10 cellular contexts compared by ENCODE assay signal in the genomic region with DNA sequence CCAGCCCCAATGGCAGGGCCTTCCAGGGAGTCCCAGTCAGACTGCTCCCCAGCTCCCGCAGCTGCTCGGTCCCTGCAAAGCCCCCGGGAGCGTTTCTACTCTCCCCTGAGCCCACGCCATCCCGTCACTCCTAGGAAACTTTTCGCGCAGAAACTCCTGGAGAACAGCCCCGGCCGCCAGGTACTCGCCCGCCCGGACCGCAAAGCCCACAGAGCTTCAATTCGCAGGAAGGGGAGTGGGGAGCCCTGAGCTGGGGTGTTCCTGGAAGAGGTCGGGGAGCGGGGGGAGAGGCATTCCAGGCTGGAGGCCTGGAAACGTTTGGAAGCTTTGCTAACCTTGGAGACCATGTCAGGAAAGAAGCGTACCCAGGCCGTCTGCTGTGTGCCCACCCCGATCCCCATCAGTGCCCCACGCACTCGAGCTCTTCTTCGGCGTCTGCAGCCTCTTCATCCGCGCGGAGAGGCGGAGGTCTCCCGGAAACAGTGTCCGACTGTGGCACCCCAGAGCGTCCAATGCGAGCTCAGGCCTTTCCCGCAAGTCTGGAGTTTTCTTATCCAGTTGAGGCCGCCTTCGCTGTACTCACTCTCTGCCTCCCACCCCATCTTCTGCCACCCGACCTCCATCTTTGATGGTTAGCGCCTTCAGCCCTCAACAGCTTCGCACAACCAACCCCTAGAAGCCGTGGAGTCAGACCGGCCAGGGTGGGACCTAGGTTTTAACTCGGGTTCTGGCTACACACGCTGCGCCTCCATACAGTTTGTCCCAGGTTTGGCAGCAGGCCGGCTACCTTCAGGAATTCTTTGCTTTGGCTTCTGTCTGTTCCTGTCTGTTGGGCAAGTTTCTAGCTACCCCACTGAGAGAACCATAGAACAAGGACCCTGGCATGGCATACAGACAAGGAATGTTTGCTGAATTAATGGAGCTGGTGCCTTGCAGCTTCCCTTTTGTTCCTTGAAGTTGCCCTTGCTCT. TPM values are rescaled to one million over a fixed set of nuclear protein-coding genes. Genes with fewer than 3 reads are reported as not detected.
DNase-seq lines count a peak whose midpoint lies in the region; ATAC-seq, FAIRE-seq and TF ChIP-seq lines count a peak whose summit lies in the region.
"Had no signal": no experiment of that assay in that cellular context is flagged by ENCODE, and none has a peak within 500 bp of the region (broad histone marks: within the 10 kb centered on the region; RNA-seq: fewer than 3 reads in every experiment).

No MANE protein-coding gene starts in this region.

- peak; percentile 0; the same call in 1 of the 3 replicates for ATAC-seq in HepG2
- ATAC-seq in GM18907 (IDR thresholded peaks at IDR 0.05; ENCODE audit: unreplicated experiment): no peak

- TF ChIP-seq EP300 in HepG2 (IDR thresholded peaks at IDR 0.05; ENCODE audit: low read depth in 2 of 2, low read length in 2 of 2) (no peak), HepG2 (CRISPR knock-in tag; IDR thresholded peaks at IDR 0.05; ENCODE audit: borderline replicate concordance) (no peak)

- no peaks in the 10 kb centered on the region for H4K20me1 ChIP-seq in HepG2 (ENCODE audit: insufficient read depth, low read length)

- H3K27me3 ChIP-seq in HepG2 (ENCODE audit: control insufficient read depth in 1 of 2, insufficient read depth in 2 of 2, low read length in 2 of 2) (no peaks in the 10 kb centered on the region; a peak in 1 of 5 replicates), stomach smooth muscle (ENCODE audit: control insufficient read depth in 1 of 2, insufficient read depth in 2 of 2, low read length in 2 of 2) (peaks cover 51 to 61% of the 10 kb centered on the region in 2 donors), A673 (replicated peaks; ENCODE audit: insufficient read depth, low read depth, low read length, poor library complexity) (peaks cover 17% of the 10 kb centered on the region)

- no peaks in the 10 kb centered on the region; a peak in 3 of 5 replicates for H3K36me3 ChIP-seq in HepG2 (replicated peaks in 1 of 2; ENCODE audit: control insufficient read depth in 1 of 2, insufficient read depth in 2 of 2, low read length in 2 of 2)
- H3K36me3 ChIP-seq in stomach smooth muscle (ENCODE audit: control insufficient read depth in 2 of 2, insufficient read depth in 2 of 2, low read length in 2 of 2): peaks cover 9 to 10% of the 10 kb centered on the region in 2 donors
- peaks cover 14% of the 10 kb centered on the region for H3K36me3 ChIP-seq in A673 (ENCODE audit: insufficient read depth, low read length, poor library complexity, severe bottlenecking)

- in situ Hi-C loops in astrocyte of the cerebellum (cut with HindIII; ENCODE audit: low sequenced_read_pairs) (no loop called here), HepG2 (cut with HindIII; ENCODE audit: extremely low pct_ligation_motif_present, low pct_unique_long_range_greater_than_20kb) (no loop called here)

- POLR2A ChIA-PET in HepG2 (lab: Yijun Ruan, JAX) (interaction anchor here (1.1 to 16.5 kb wide), 18 partner anchors 9 to 325 kb away, joined by 3 to 795 read pairs (median 14); partner anchors contain the start of genes AUP1, CCDC142, DQX1 and HTRA2), A673 (lab: Charles Lee; ENCODE audit: low non-redundant PET) (no interaction called here)

- no peak overlapping the region for H2AFZ ChIP-seq in HepG2 (ENCODE audit: low read length)

- intact Hi-C loops in HepG2 (cut with micrococcal nuclease; ENCODE audit: unreplicated experiment) (no loop called here), A673 (cut with micrococcal nuclease; ENCODE audit: unreplicated experiment) (no loop called here)

- CTCF ChIA-PET in HepG2 (lab: Yijun Ruan, JAX; ENCODE audit: low intra/inter-chr PET ratio, low total read pairs) (interaction anchor here (2.9 kb wide), 1 partner anchor 20 kb away, joined by 20 read pairs; the partner anchor contains the start of genes CCDC142 and TTC31), A673 (lab: Charles Lee) (no interaction called here)

- peaks cover 51% of the 10 kb centered on the region for H3K79me2 ChIP-seq in HepG2 (ENCODE audit: insufficient read depth, low read length)

- peak overlapping the region; percentile 36 for H3K4me3 ChIP-seq in astrocyte of the cerebellum (ENCODE audit: low read depth, low read length)
- peak overlapping the region; percentile 67 to 86 (median 82) for H3K4me3 ChIP-seq in HepG2 (replicated peaks in 1 of 3; ENCODE audit: insufficient read depth in 1 of 3, low read depth in 2 of 3, low read length in 3 of 3)
- H3K4me3 ChIP-seq in stomach smooth muscle (ENCODE audit: low read length in 2 of 2): peak overlapping the region; percentile 48 to 70
- H3K4me3 ChIP-seq in A673 (ENCODE audit: low read depth, low read length, poor library complexity, severe bottlenecking): no peak overlapping the region
- H3K4me3 ChIP-seq: SK-N-MC had no signal

- FAIRE-seq in HepG2 (lab: Jason Lieb, UNC): no peak
- FAIRE-seq: A204.1 had no signal

- peaks cover 66% of the 10 kb centered on the region for H3K4me1 ChIP-seq in HepG2 (ENCODE audit: insufficient read depth, low read length)
- peaks cover 54% of the 10 kb centered on the region for H3K4me1 ChIP-seq in stomach smooth muscle (ENCODE audit: control insufficient read depth, insufficient read depth, low read length)
- peaks cover 13% of the 10 kb centered on the region for H3K4me1 ChIP-seq in A673 (ENCODE audit: insufficient read depth, low read length, poor library complexity, severe bottlenecking)

- WGBS in HepG2 (ENCODE audit: low lambda C conversion rate): 43% methylated on average over 34 of the region's 45 CpGs

- peak in 1 of 2 experiments; percentile 43; a peak in 1 of 4 replicates for TF ChIP-seq POLR2A in HepG2 (IDR thresholded peaks at IDR 0.05; ENCODE audit: insufficient read depth in 1 of 2, low read depth in 2 of 2, low read length in 2 of 2)

- TF ChIP-seq CTCF in astrocyte of the cerebellum (IDR thresholded peaks at IDR 0.05; ENCODE audit: low read depth, low read length, missing control alignments) (no peak), HepG2 (CRISPR knock-in tag; IDR thresholded peaks at IDR 0.05) (no peak), A673 (conservative IDR thresholded peaks at IDR 0.05; ENCODE audit: low read depth, low read length) (no peak)

- BruUV-seq in HepG2 (replicated peaks; lab: Mats Ljungman, UMichigan): no TSS peak
- BruUV-seq in A673 (replicated peaks; lab: Mats Ljungman, UMichigan): no TSS peak

- H3K27ac ChIP-seq in HepG2 (ENCODE audit: extremely low read length, insufficient read depth, low read length) (peak overlapping the region; percentile 89), stomach smooth muscle (ENCODE audit: low read length) (no peak overlapping the region), A673 (ENCODE audit: low read depth, low read length, poor library complexity, severe bottlenecking) (no peak overlapping the region)
- H3K27ac ChIP-seq: SK-N-MC had no signal

- no peaks in the 10 kb centered on the region for H3K9me3 ChIP-seq in HepG2 (ENCODE audit: low read length)
- no peaks in the 10 kb centered on the region for H3K9me3 ChIP-seq in stomach smooth muscle (ENCODE audit: control insufficient read depth in 2 of 2, low read length in 2 of 2)
- no peaks in the 10 kb centered on the region for H3K9me3 ChIP-seq in A673 (ENCODE audit: low read depth, low read length, poor library complexity, severe bottlenecking)

- DNase-seq in NCI-H146 (lab: John Stamatoyannopoulos, UW) (peak; percentile 41), NCI-H146 treated with DMSO at 0.1 percent for 48 hours (lab: John Stamatoyannopoulos, UW; ENCODE audit: unreplicated experiment) (no peak), astrocyte of the cerebellum (ENCODE audit: low read depth) (no peak), HepG2 (ENCODE audit: low spot score) (no peak), A673 (ENCODE audit: low spot score) (no peak), amygdala (lab: John Stamatoyannopoulos, UW) (no peak)

- TF ChIP-seq RAD21 in HepG2 (CRISPR knock-in tag; IDR thresholded peaks at IDR 0.05): peak; percentile 20; the same call in 1 of the 2 replicates

- H3K9ac ChIP-seq in HepG2 (ENCODE audit: insufficient read depth, low read depth, low read length) (peak overlapping the region; percentile 83), stomach smooth muscle (ENCODE audit: low read length in 2 of 2) (peak overlapping the region in 1 of 2 donors; percentile 29)

- peak overlapping the region; percentile 92 for H3K4me2 ChIP-seq in HepG2 (ENCODE audit: low read depth, low read length)

RNA-seq across cellular contexts. Expression of gene PCGF1, which starts 3.7 kb away (rescaled TPM):
- total RNA-seq in HepG2 (2016; rRNA removed; fragmentation: Illumina TruSeq; extraction: Trizol): 14.2 and 20.4 TPM in 2 replicates
- total RNA-seq in HepG2 (2016; cell fraction: cytosol; rRNA removed; fragmentation: Illumina TruSeq; extraction: Trizol; ENCODE audit: low read depth): 37.5 and 42.0 TPM in 2 replicates
- 15.5 and 15.6 TPM in 2 replicates for total RNA-seq in HepG2 (2016; cell fraction: insoluble cytoplasmic fraction; rRNA removed; fragmentation: Illumina TruSeq; extraction: Trizol)
- total RNA-seq in HepG2 (2016; cell fraction: membrane; rRNA removed; fragmentation: Illumina TruSeq; extraction: Trizol): 29.0 and 31.0 TPM in 2 replicates
- 16.2 and 22.2 TPM in 2 replicates for total RNA-seq in HepG2 (2016; cell fraction: nucleus; rRNA removed; fragmentation: Illumina TruSeq; extraction: Trizol)
- polyA plus RNA-seq in HepG2 (2011; rRNA removed): 22.6 and 22.7 TPM in 2 replicates
- 19.8 and 22.8 TPM in 2 replicates for polyA plus RNA-seq in HepG2 (2011; cell fraction: cytosol; rRNA removed)
- polyA plus RNA-seq in HepG2 (2011; cell fraction: nucleus; rRNA removed): 37.4 and 90.3 TPM in 2 replicates
- polyA plus RNA-seq in HepG2 (2012): 14.2 and 15.2 TPM in 2 replicates
- polyA plus RNA-seq in HepG2 (2016; cell fraction: cytosol; fragmentation: Illumina TruSeq; extraction: Trizol; ENCODE audit: low read depth): 20.8 and 23.0 TPM in 2 replicates
- polyA plus RNA-seq in HepG2 (2016; cell fraction: insoluble cytoplasmic fraction; fragmentation: Illumina TruSeq; extraction: Trizol; ENCODE audit: low read depth): 13.9 and 16.9 TPM in 2 replicates
- polyA plus RNA-seq in HepG2 (2016; cell fraction: membrane; fragmentation: Illumina TruSeq; extraction: Trizol; ENCODE audit: low read depth): 18.0 and 18.6 TPM in 2 replicates
- polyA plus RNA-seq in HepG2 (2016; cell fraction: nucleus; fragmentation: Illumina TruSeq; extraction: Trizol; ENCODE audit: insufficient read depth, low read depth): 44.9 and 46.7 TPM in 2 replicates
- 19.3 and 42.8 TPM in 2 replicates for polyA minus RNA-seq in HepG2 (2011; rRNA and poly(A)+ RNA removed; ENCODE audit: low replicate concordance)
- polyA minus RNA-seq in HepG2 (2011; cell fraction: cytosol; rRNA and poly(A)+ RNA removed): 14.1 and 14.9 TPM in 2 replicates
- polyA minus RNA-seq in HepG2 (2011; cell fraction: nucleus; rRNA and poly(A)+ RNA removed): 22.8 and 25.0 TPM in 2 replicates
- total RNA-seq in A673 (2021): 30.9 and 33.0 TPM in 2 replicates

RNA-seq across cellular contexts. Expression of gene LBX2, which starts 4.4 kb away (rescaled TPM):
- total RNA-seq in HepG2 (2016; rRNA removed; fragmentation: Illumina TruSeq; extraction: Trizol) (4.0 and 8.1 TPM in 2 replicates), A673 (2021) (0.48 TPM in 1 of 2 replicates, not detected in the other)
- total RNA-seq in HepG2 (2016; cell fraction: cytosol; rRNA removed; fragmentation: Illumina TruSeq; extraction: Trizol; ENCODE audit: low read depth): 1.6 and 4.3 TPM in 2 replicates
- 7.3 and 8.7 TPM in 2 replicates for total RNA-seq in HepG2 (2016; cell fraction: insoluble cytoplasmic fraction; rRNA removed; fragmentation: Illumina TruSeq; extraction: Trizol)
- total RNA-seq in HepG2 (2016; cell fraction: membrane; rRNA removed; fragmentation: Illumina TruSeq; extraction: Trizol): 2.9 and 6.9 TPM in 2 replicates
- 6.7 and 10.5 TPM in 2 replicates for total RNA-seq in HepG2 (2016; cell fraction: nucleus; rRNA removed; fragmentation: Illumina TruSeq; extraction: Trizol)
- 6.4 and 7.3 TPM in 2 replicates for polyA plus RNA-seq in HepG2 (2011; rRNA removed)
- polyA plus RNA-seq in HepG2 (2011; cell fraction: cytosol; rRNA removed): 5.1 and 7.2 TPM in 2 replicates
- polyA plus RNA-seq in HepG2 (2011; cell fraction: nucleus; rRNA removed): 43.6 and 46.5 TPM in 2 replicates
- 7.8 and 8.2 TPM in 2 replicates for polyA plus RNA-seq in HepG2 (2012)
- polyA plus RNA-seq in HepG2 (2016; cell fraction: cytosol; fragmentation: Illumina TruSeq; extraction: Trizol; ENCODE audit: low read depth): 3.0 and 3.5 TPM in 2 replicates
- polyA plus RNA-seq in HepG2 (2016; cell fraction: insoluble cytoplasmic fraction; fragmentation: Illumina TruSeq; extraction: Trizol; ENCODE audit: low read depth): 8.9 and 9.5 TPM in 2 replicates
- 4.3 and 5.5 TPM in 2 replicates for polyA plus RNA-seq in HepG2 (2016; cell fraction: membrane; fragmentation: Illumina TruSeq; extraction: Trizol; ENCODE audit: low read depth)
- polyA plus RNA-seq in HepG2 (2016; cell fraction: nucleus; fragmentation: Illumina TruSeq; extraction: Trizol; ENCODE audit: insufficient read depth, low read depth): 14.4 and 14.6 TPM in 2 replicates
- 0.14 and 7.2 TPM in 2 replicates for polyA minus RNA-seq in HepG2 (2011; rRNA and poly(A)+ RNA removed; ENCODE audit: low replicate concordance)
- polyA minus RNA-seq in HepG2 (2011; cell fraction: cytosol; rRNA and poly(A)+ RNA removed): 3.6 TPM in 2 replicates
- 9.8 and 12.1 TPM in 2 replicates for polyA minus RNA-seq in HepG2 (2011; cell fraction: nucleus; rRNA and poly(A)+ RNA removed)

RNA-seq across cellular contexts. Expression of gene TLX2, which starts 10.5 kb away (rescaled TPM):
- total RNA-seq in HepG2 (2016; rRNA removed; fragmentation: Illumina TruSeq; extraction: Trizol) (0.20 TPM in 1 of 2 replicates, not detected in the other), A673 (2021) (not detected in 2 replicates)
- total RNA-seq in HepG2 (2016; cell fraction: cytosol; rRNA removed; fragmentation: Illumina TruSeq; extraction: Trizol; ENCODE audit: low read depth): 0.10 and 0.26 TPM in 2 replicates
- total RNA-seq in HepG2 (2016; cell fraction: insoluble cytoplasmic fraction; rRNA removed; fragmentation: Illumina TruSeq; extraction: Trizol): 0.28 TPM in 1 of 2 replicates, not detected in the other
- 0.28 TPM in 1 of 2 replicates, not detected in the other for total RNA-seq in HepG2 (2016; cell fraction: membrane; rRNA removed; fragmentation: Illumina TruSeq; extraction: Trizol)
- not detected in 2 replicates for total RNA-seq in HepG2 (2016; cell fraction: nucleus; rRNA removed; fragmentation: Illumina TruSeq; extraction: Trizol)
- polyA plus RNA-seq in HepG2 (2011; rRNA removed): 0.05 and 0.09 TPM in 2 replicates
- 0.10 and 0.17 TPM in 2 replicates for polyA plus RNA-seq in HepG2 (2011; cell fraction: cytosol; rRNA removed)
- polyA plus RNA-seq in HepG2 (2011; cell fraction: nucleus; rRNA removed): 0.35 and 0.92 TPM in 2 replicates
- 4.1 and 5.8 TPM in 2 replicates for polyA plus RNA-seq in HepG2 (2012)
- polyA plus RNA-seq in HepG2 (2016; cell fraction: cytosol; fragmentation: Illumina TruSeq; extraction: Trizol; ENCODE audit: low read depth): 0.09 and 0.26 TPM in 2 replicates
- polyA plus RNA-seq in HepG2 (2016; cell fraction: insoluble cytoplasmic fraction; fragmentation: Illumina TruSeq; extraction: Trizol; ENCODE audit: low read depth): 0.26 TPM in 1 of 2 replicates, not detected in the other
- polyA plus RNA-seq in HepG2 (2016; cell fraction: membrane; fragmentation: Illumina TruSeq; extraction: Trizol; ENCODE audit: low read depth): 0.62 TPM in 1 of 2 replicates, not detected in the other
- polyA plus RNA-seq in HepG2 (2016; cell fraction: nucleus; fragmentation: Illumina TruSeq; extraction: Trizol; ENCODE audit: insufficient read depth, low read depth): 0.66 TPM in 1 of 2 replicates, not detected in the other
- not detected in 2 replicates for polyA minus RNA-seq in HepG2 (2011; rRNA and poly(A)+ RNA removed; ENCODE audit: low replicate concordance)
- polyA minus RNA-seq in HepG2 (2011; cell fraction: cytosol; rRNA and poly(A)+ RNA removed): not detected in 2 replicates
- polyA minus RNA-seq in HepG2 (2011; cell fraction: nucleus; rRNA and poly(A)+ RNA removed): not detected in 2 replicates

RNA-seq across cellular contexts. Expression of gene TTC31, which starts 20.9 kb away (rescaled TPM):
- total RNA-seq in HepG2 (2016; rRNA removed; fragmentation: Illumina TruSeq; extraction: Trizol) (21.1 and 28.3 TPM in 2 replicates), A673 (2021) (25.8 and 28.6 TPM in 2 replicates)
- total RNA-seq in HepG2 (2016; cell fraction: cytosol; rRNA removed; fragmentation: Illumina TruSeq; extraction: Trizol; ENCODE audit: low read depth): 2.7 and 3.0 TPM in 2 replicates
- 18.2 and 28.7 TPM in 2 replicates for total RNA-seq in HepG2 (2016; cell fraction: insoluble cytoplasmic fraction; rRNA removed; fragmentation: Illumina TruSeq; extraction: Trizol)
- total RNA-seq in HepG2 (2016; cell fraction: membrane; rRNA removed; fragmentation: Illumina TruSeq; extraction: Trizol): 6.9 and 8.2 TPM in 2 replicates
- 47.8 and 48.1 TPM in 2 replicates for total RNA-seq in HepG2 (2016; cell fraction: nucleus; rRNA removed; fragmentation: Illumina TruSeq; extraction: Trizol)
- polyA plus RNA-seq in HepG2 (2011; rRNA removed): 39.5 and 43.4 TPM in 2 replicates
- 21.8 and 24.0 TPM in 2 replicates for polyA plus RNA-seq in HepG2 (2011; cell fraction: cytosol; rRNA removed)
- 180 and 208 TPM in 2 replicates for polyA plus RNA-seq in HepG2 (2011; cell fraction: nucleus; rRNA removed)
- polyA plus RNA-seq in HepG2 (2012): 20.8 and 30.1 TPM in 2 replicates
- 2.3 and 2.7 TPM in 2 replicates for polyA plus RNA-seq in HepG2 (2016; cell fraction: cytosol; fragmentation: Illumina TruSeq; extraction: Trizol; ENCODE audit: low read depth)
- 21.6 and 25.6 TPM in 2 replicates for polyA plus RNA-seq in HepG2 (2016; cell fraction: insoluble cytoplasmic fraction; fragmentation: Illumina TruSeq; extraction: Trizol; ENCODE audit: low read depth)
- 5.9 and 6.6 TPM in 2 replicates for polyA plus RNA-seq in HepG2 (2016; cell fraction: membrane; fragmentation: Illumina TruSeq; extraction: Trizol; ENCODE audit: low read depth)
- polyA plus RNA-seq in HepG2 (2016; cell fraction: nucleus; fragmentation: Illumina TruSeq; extraction: Trizol; ENCODE audit: insufficient read depth, low read depth): 99.0 and 111 TPM in 2 replicates
- polyA minus RNA-seq in HepG2 (2011; rRNA and poly(A)+ RNA removed; ENCODE audit: low replicate concordance): 35.9 and 48.7 TPM in 2 replicates
- polyA minus RNA-seq in HepG2 (2011; cell fraction: cytosol; rRNA and poly(A)+ RNA removed): 11.7 and 13.3 TPM in 2 replicates
- polyA minus RNA-seq in HepG2 (2011; cell fraction: nucleus; rRNA and poly(A)+ RNA removed): 72.2 and 74.9 TPM in 2 replicates

RNA-seq across cellular contexts. Expression of gene CCDC142, which starts 21.0 kb away (rescaled TPM):
- total RNA-seq in HepG2 (2016; rRNA removed; fragmentation: Illumina TruSeq; extraction: Trizol) (8.8 and 30.4 TPM in 2 replicates), A673 (2021) (20.4 and 27.4 TPM in 2 replicates)
- total RNA-seq in HepG2 (2016; cell fraction: cytosol; rRNA removed; fragmentation: Illumina TruSeq; extraction: Trizol; ENCODE audit: low read depth): 4.8 and 4.9 TPM in 2 replicates
- 8.0 and 25.5 TPM in 2 replicates for total RNA-seq in HepG2 (2016; cell fraction: insoluble cytoplasmic fraction; rRNA removed; fragmentation: Illumina TruSeq; extraction: Trizol)
- total RNA-seq in HepG2 (2016; cell fraction: membrane; rRNA removed; fragmentation: Illumina TruSeq; extraction: Trizol): 6.2 and 6.3 TPM in 2 replicates
- total RNA-seq in HepG2 (2016; cell fraction: nucleus; rRNA removed; fragmentation: Illumina TruSeq; extraction: Trizol): 51.7 and 65.9 TPM in 2 replicates
- 14.7 and 17.7 TPM in 2 replicates for polyA plus RNA-seq in HepG2 (2011; rRNA removed)
- 5.1 and 6.3 TPM in 2 replicates for polyA plus RNA-seq in HepG2 (2011; cell fraction: cytosol; rRNA removed)
- polyA plus RNA-seq in HepG2 (2011; cell fraction: nucleus; rRNA removed): 51.7 and 56.4 TPM in 2 replicates
- 5.2 and 6.8 TPM in 2 replicates for polyA plus RNA-seq in HepG2 (2012)
- 0.66 and 0.67 TPM in 2 replicates for polyA plus RNA-seq in HepG2 (2016; cell fraction: cytosol; fragmentation: Illumina TruSeq; extraction: Trizol; ENCODE audit: low read depth)
- polyA plus RNA-seq in HepG2 (2016; cell fraction: insoluble cytoplasmic fraction; fragmentation: Illumina TruSeq; extraction: Trizol; ENCODE audit: low read depth): 4.3 and 5.0 TPM in 2 replicates
- 1.4 and 2.5 TPM in 2 replicates for polyA plus RNA-seq in HepG2 (2016; cell fraction: membrane; fragmentation: Illumina TruSeq; extraction: Trizol; ENCODE audit: low read depth)
- polyA plus RNA-seq in HepG2 (2016; cell fraction: nucleus; fragmentation: Illumina TruSeq; extraction: Trizol; ENCODE audit: insufficient read depth, low read depth): 76.5 and 76.7 TPM in 2 replicates
- polyA minus RNA-seq in HepG2 (2011; rRNA and poly(A)+ RNA removed; ENCODE audit: low replicate concordance): 64.4 and 82.1 TPM in 2 replicates
- polyA minus RNA-seq in HepG2 (2011; cell fraction: cytosol; rRNA and poly(A)+ RNA removed): 5.7 and 6.4 TPM in 2 replicates
- polyA minus RNA-seq in HepG2 (2011; cell fraction: nucleus; rRNA and poly(A)+ RNA removed): 87.2 and 94.1 TPM in 2 replicates
